ENCODE assay signal across 12 cellular contexts in genomic region chr16:87653234-87653633, GRCh38. TPM values are rescaled to one million over a fixed set of nuclear protein-coding genes. Genes with fewer than 3 reads are reported as not detected.
DNase-seq lines count a peak whose midpoint lies in the region; ATAC-seq and TF ChIP-seq lines count a peak whose summit lies in the region.
"Had no signal": no experiment of that assay in that cellular context is flagged by ENCODE, and none has a peak within 500 bp of the region (broad histone marks: within the 10 kb centered on the region; RNA-seq: fewer than 3 reads in every experiment).

No MANE protein-coding gene starts in this region.

- H3K4me1 Mint-ChIP-seq in stimulated activated naive B cell treated with anti-CD40 and anti-IgM and Interleukin-4, amounts not matched to agents 10 μg/mL and 1 μg/mL and 100 μg/mL, for 72 hours: no peaks in the 10 kb centered on the region
- H3K4me1 Mint-ChIP-seq: activated naive CD4-positive, alpha-beta T cell treated with anti-CD3 and anti-CD28 coated beads, Interleukin-2, amount 10 ng/mL, durations not matched to agents 7 days and 5 days had no signal

- intact Hi-C loops in cardiac septum (cut with DNase I): no loop called here

- H3K27ac ChIP-seq in cardiac muscle cell (no peak overlapping the region), SJCRH30 (no peak overlapping the region)
- H3K27ac ChIP-seq: gastroesophageal sphincter had no signal

- peaks cover 20 to 32% of the 10 kb centered on the region in 2 donors for H3K27me3 Mint-ChIP-seq in stimulated activated naive B cell treated with anti-CD40 and anti-IgM and Interleukin-4, amounts not matched to agents 10 μg/mL and 1 μg/mL and 100 μg/mL, for 72 hours

- H3K36me3 Mint-ChIP-seq in stimulated activated naive B cell treated with anti-CD40 and anti-IgM and Interleukin-4, amounts not matched to agents 10 μg/mL and 1 μg/mL and 100 μg/mL, for 72 hours: peaks cover 0 to 6% of the 10 kb centered on the region in 2 donors
- H3K36me3 Mint-ChIP-seq: activated naive CD4-positive, alpha-beta T cell treated with anti-CD3 and anti-CD28 coated beads, Interleukin-2, amount 10 ng/mL, durations not matched to agents 7 days and 5 days had no signal

- H3K9me3 ChIP-seq in cardiac muscle cell (ENCODE audit: low read depth): no peaks in the 10 kb centered on the region
- H3K9me3 ChIP-seq in SJCRH30 (replicated peaks): no peaks in the 10 kb centered on the region

- peaks cover 0 to 8% of the 10 kb centered on the region in 2 donors for H3K9me3 Mint-ChIP-seq in stimulated activated naive B cell treated with anti-CD40 and anti-IgM and Interleukin-4, amounts not matched to agents 10 μg/mL and 1 μg/mL and 100 μg/mL, for 72 hours
- H3K9me3 Mint-ChIP-seq: activated naive CD4-positive, alpha-beta T cell treated with anti-CD3 and anti-CD28 coated beads, Interleukin-2, amount 10 ng/mL, durations not matched to agents 7 days and 5 days; T-helper 1 cell treated with Interleukin-12 subunit alpha and Interleukin-12 subunit beta and Interleukin-4 antibody, amounts not matched to agents 30 μg/mL and 1 μg/mL, for 36 hours had no signal

- peak; percentile 60 to 70 for ATAC-seq in stimulated activated naive B cell treated with anti-CD40 and anti-IgM and Interleukin-4, amounts not matched to agents 10 μg/mL and 1 μg/mL and 100 μg/mL, for 72 hours (replicated peaks)
- ATAC-seq in HG03457 (IDR thresholded peaks at IDR 0.05; ENCODE audit: unreplicated experiment): no peak
- ATAC-seq in GM18861 (IDR thresholded peaks at IDR 0.05; ENCODE audit: unreplicated experiment): no peak
- ATAC-seq: gastroesophageal sphincter had no signal

- H3K27me3 ChIP-seq in cardiac muscle cell: no peaks in the 10 kb centered on the region
- H3K27me3 ChIP-seq in SJCRH30: no peaks in the 10 kb centered on the region

- H3K4me3 ChIP-seq in cardiac muscle cell: no peak overlapping the region
- no peak overlapping the region for H3K4me3 ChIP-seq in NB4 (ENCODE audit: low read depth, low read length)
- H3K4me3 ChIP-seq in epithelial cell of esophagus (ENCODE audit: low read length): no peak overlapping the region
- no peak overlapping the region for H3K4me3 ChIP-seq in SJCRH30
- H3K4me3 ChIP-seq: gastroesophageal sphincter had no signal

- TF ChIP-seq CTCF in cardiac muscle cell (IDR thresholded peaks at IDR 0.05; ENCODE audit: low read depth, low read length) (peak; percentile 48), NB4 (IDR thresholded peaks at IDR 0.05; ENCODE audit: low read depth, low read length) (peak; percentile 40), epithelial cell of esophagus (IDR thresholded peaks at IDR 0.05; ENCODE audit: insufficient read depth, low read depth, low read length, missing control alignments) (peak; percentile 48)

- H3K27ac Mint-ChIP-seq in stimulated activated naive B cell treated with anti-CD40 and anti-IgM and Interleukin-4, amounts not matched to agents 10 μg/mL and 1 μg/mL and 100 μg/mL, for 72 hours: no peak overlapping the region
- H3K27ac Mint-ChIP-seq: activated naive CD4-positive, alpha-beta T cell treated with anti-CD3 and anti-CD28 coated beads, Interleukin-2, amount 10 ng/mL, durations not matched to agents 7 days and 5 days; T-helper 1 cell treated with Interleukin-12 subunit alpha and Interleukin-12 subunit beta and Interleukin-4 antibody, amounts not matched to agents 30 μg/mL and 1 μg/mL, for 36 hours had no signal

- H3K4me1 ChIP-seq in cardiac muscle cell (ENCODE audit: low read depth) (no peaks in the 10 kb centered on the region), SJCRH30 (no peaks in the 10 kb centered on the region)
- H3K4me1 ChIP-seq: gastroesophageal sphincter had no signal

- DNase-seq in cardiac muscle cell (ENCODE audit: low read depth in 1 of 2, low spot score in 1 of 2) (peak in 1 of 2 donors; percentile 39), cardiac septum (ENCODE audit: low spot score) (no peak), NB4 (ENCODE audit: low read depth) (peak; percentile 40), epithelial cell of esophagus (ENCODE audit: low read depth) (no peak), SJCRH30 (no peak)
- no peak for DNase-seq in stimulated activated naive B cell treated with anti-CD40 and anti-IgM and Interleukin-4, amounts not matched to agents 10 μg/mL and 1 μg/mL and 100 μg/mL, for 72 hours
- DNase-seq: activated naive CD4-positive, alpha-beta T cell treated with anti-CD3 and anti-CD28 coated beads, Interleukin-2, amount 10 ng/mL, durations not matched to agents 7 days and 5 days; stimulated activated naive CD4-positive, alpha-beta T cell treated with Interleukin-2 at 50 U/mL for 16 hours had no signal

- TF ChIP-seq POLR2A in NB4 (IDR thresholded peaks at IDR 0.05; ENCODE audit: extremely low read depth, insufficient read length): no peak

- no peak overlapping the region for H3K4me3 Mint-ChIP-seq in stimulated activated naive B cell treated with anti-CD40 and anti-IgM and Interleukin-4, amounts not matched to agents 10 μg/mL and 1 μg/mL and 100 μg/mL, for 72 hours
- H3K4me3 Mint-ChIP-seq: activated naive CD4-positive, alpha-beta T cell treated with anti-CD3 and anti-CD28 coated beads, Interleukin-2, amount 10 ng/mL, durations not matched to agents 7 days and 5 days; T-helper 1 cell treated with Interleukin-12 subunit alpha and Interleukin-12 subunit beta and Interleukin-4 antibody, amounts not matched to agents 30 μg/mL and 1 μg/mL, for 36 hours had no signal

- H3K36me3 ChIP-seq in cardiac muscle cell (no peaks in the 10 kb centered on the region), SJCRH30 (no peaks in the 10 kb centered on the region)
- H3K36me3 ChIP-seq: gastroesophageal sphincter had no signal

RNA-seq across cellular contexts. Expression of gene JPH3, which starts 50.9 kb away (rescaled TPM):
- 33.9 and 39.3 TPM in 2 replicates for total RNA-seq in cardiac muscle cell
- polyA plus RNA-seq in cardiac muscle cell: 8.0 and 15.5 TPM in 2 replicates
- total RNA-seq in cardiac septum: 0.11 TPM
- not detected in 2 replicates for total RNA-seq in SJCRH30 (2014; rRNA removed; shearing (Covaris generic))

Comparison
In these comparisons a context has a peak if more than half of its experiments do, and no peak if none do; other contexts are left out.
1. RNA of gene JPH3, which starts 50.9 kb away (total RNA-seq): 33.9 to 39.3 TPM in cardiac muscle cell; 0.11 TPM in cardiac septum (single experiment) and not detected in SJCRH30; every median in the first group is over 10 times any median in the second.
2. ATAC-seq: peak in stimulated activated naive B cell treated with anti-CD40 and anti-IgM and Interleukin-4, amounts not matched to agents 10 μg/mL and 1 μg/mL and 100 μg/mL, for 72 hours (2 of 2); none in HG03457 (single experiment) and GM18861 (single experiment).
3. Peak in every context shown above with its lines, with median percentiles within 50 percentile points of each other: CTCF ChIP-seq.